Comparison of ENCODE assay signal across 8 cellular contexts in genomic region chr3:50340404-50341329, GRCh38. TPM values are rescaled to one million over a fixed set of nuclear protein-coding genes. Genes with fewer than 3 reads are reported as not detected.
DNase-seq lines count a peak whose midpoint lies in the region; ATAC-seq, FAIRE-seq and TF ChIP-seq lines count a peak whose summit lies in the region.

Gene RASSF1, minus strand, starts transcription at chr3:50340836. Its CDS starts 31 bp downstream, at chr3:50340805.

- peak within 1 kb of the TSS; percentile 98 for H3K4me3 Mint-ChIP-seq in activated naive CD4-positive, alpha-beta T cell treated with anti-CD3 and anti-CD28 coated beads, Interleukin-2, amount 50 U/mL, for 24 hours

- H3K27me3 Mint-ChIP-seq in activated naive CD4-positive, alpha-beta T cell treated with anti-CD3 and anti-CD28 coated beads, Interleukin-2, amount 50 U/mL, for 24 hours = no peaks in the 10 kb centered on the region

- H3K4me3 ChIP-seq in retinal pigment epithelial cell (ENCODE audit: low read length) = peak within 1 kb of the TSS; percentile 16

- H3K27ac Mint-ChIP-seq in activated naive CD4-positive, alpha-beta T cell treated with anti-CD3 and anti-CD28 coated beads, Interleukin-2, amount 50 U/mL, for 24 hours = peak within 1 kb of the TSS; percentile 69

- TF ChIP-seq CTCF in retinal pigment epithelial cell (conservative IDR thresholded peaks at IDR 0.05; ENCODE audit: low read depth, low read length) = no peak

- peaks cover 41% of the 10 kb centered on the region for H3K4me1 Mint-ChIP-seq in activated naive CD4-positive, alpha-beta T cell treated with anti-CD3 and anti-CD28 coated beads, Interleukin-2, amount 50 U/mL, for 24 hours

- ATAC-seq in GM19043 (IDR thresholded peaks at IDR 0.05; ENCODE audit: low read depth, unreplicated experiment) (peak; percentile 27), left cardiac atrium (peak; percentile 21 to 47), HG02852 (IDR thresholded peaks at IDR 0.05; ENCODE audit: unreplicated experiment) (no peak)

- peak; percentile 81 for DNase-seq in RPMI7951 (ENCODE audit: low read depth)
- DNase-seq in left cardiac atrium = peak; percentile 86
- DNase-seq in retinal pigment epithelial cell (ENCODE audit: low read depth) = no peak
- DNase-seq in NCI-H1048 (lab: John Stamatoyannopoulos, UW) = no peak
- DNase-seq in RCC 7860 (ENCODE audit: low spot score) = no peak

- no peaks in the 10 kb centered on the region for H3K9me3 Mint-ChIP-seq in activated naive CD4-positive, alpha-beta T cell treated with anti-CD3 and anti-CD28 coated beads, Interleukin-2, amount 50 U/mL, for 24 hours

- intact Hi-C loops in left cardiac atrium (cut with DNase I) = no loop called here

- FAIRE-seq in RCC 7860 (lab: Jason Lieb, UNC) = no peak

- peaks cover 4% of the 10 kb centered on the region for H3K36me3 Mint-ChIP-seq in activated naive CD4-positive, alpha-beta T cell treated with anti-CD3 and anti-CD28 coated beads, Interleukin-2, amount 50 U/mL, for 24 hours

RNA-seq across cellular contexts. Expression of gene RASSF1, which starts in this region (rescaled TPM):
- total RNA-seq in RPMI7951 (2014; rRNA removed; shearing (Covaris generic)) = 51.7 and 77.8 TPM in 2 replicates
- total RNA-seq in left cardiac atrium = 10 to 100 TPM; 20.7 to 25.6 TPM

Comparison
In these comparisons a context has a peak if more than half of its experiments do, and no peak if none do; other contexts are left out.
1. DNase-seq: peak in RPMI7951 (single experiment) and left cardiac atrium (single experiment); none in retinal pigment epithelial cell (single experiment), NCI-H1048 (single experiment) and RCC 7860 (single experiment).